1 cellular context compared by ENCODE assay signal in the genomic region with DNA sequence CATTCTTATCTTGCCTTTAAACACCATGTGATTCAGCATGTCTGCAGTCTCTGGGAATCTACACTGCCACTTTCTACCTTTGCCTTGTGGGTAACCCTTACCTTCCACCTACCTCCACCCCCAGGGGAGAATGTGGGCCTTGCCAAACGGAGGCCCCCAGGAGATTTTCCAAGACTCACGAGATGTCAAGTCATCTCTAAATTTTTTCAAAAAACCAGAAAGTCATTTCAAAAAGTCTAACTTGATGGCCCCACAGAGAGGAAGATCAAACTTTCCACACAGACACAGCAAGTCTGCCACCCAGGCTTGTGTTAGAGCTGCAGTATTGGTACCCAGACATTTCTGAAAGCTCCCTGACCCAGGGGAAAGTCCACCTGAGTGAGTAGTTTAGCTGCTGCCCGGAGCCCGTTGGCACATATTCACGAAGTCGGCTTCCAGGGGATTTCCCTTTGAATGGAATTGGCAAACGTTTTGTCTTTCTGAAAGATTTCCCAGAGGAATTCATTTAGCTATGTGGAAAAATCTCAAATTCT.
TF ChIP-seq lines count a peak whose summit lies in the region.

No MANE protein-coding gene starts in this region.

TF ChIP-seq in HepG2, 621 proteins besides CTCF, POLR2A, EP300 and RAD21 (continues in another document):
- TF ChIP-seq ZNF501 (CRISPR knock-in tag; IDR thresholded peaks at IDR 0.05) (peak; percentile 42; the same call in 1 of the 2 replicates), ZNF329 (CRISPR knock-in tag; IDR thresholded peaks at IDR 0.05; ENCODE audit: low read depth) (no peak), MIXL1 (CRISPR knock-in tag; IDR thresholded peaks at IDR 0.05) (no peak), LCORL (IDR thresholded peaks at IDR 0.05) (no peak), LCORL (CRISPR knock-in tag; IDR thresholded peaks at IDR 0.05) (0 out of 2 replicates have a peak, but pooled peaks have one; percentile 16), NFRKB (IDR thresholded peaks at IDR 0.05) (no peak), SRSF4 (IDR thresholded peaks at IDR 0.05; ENCODE audit: low read depth, low read length, poor library complexity, severe bottlenecking) (no peak), PHF5A (CRISPR knock-in tag; IDR thresholded peaks at IDR 0.05; ENCODE audit: low read depth, unreplicated experiment) (no peak), ZNF296 (CRISPR knock-in tag; conservative IDR thresholded peaks at IDR 0.05) (no peak), ZBTB3 (CRISPR knock-in tag; IDR thresholded peaks at IDR 0.05; ENCODE audit: borderline replicate concordance, low read depth) (no peak), REPIN1 (CRISPR knock-in tag; IDR thresholded peaks at IDR 0.05; ENCODE audit: borderline replicate concordance, low read depth) (no peak), TOPORS (CRISPR knock-in tag; IDR thresholded peaks at IDR 0.05) (no peak), NFKB2 (CRISPR knock-in tag; IDR thresholded peaks at IDR 0.05; ENCODE audit: borderline replicate concordance) (no peak), ZNF614 (CRISPR knock-in tag; IDR thresholded peaks at IDR 0.05; ENCODE audit: borderline replicate concordance) (no peak), FOXJ3 (CRISPR knock-in tag; IDR thresholded peaks at IDR 0.05; ENCODE audit: borderline replicate concordance) (no peak), TBL1XR1 (IDR thresholded peaks at IDR 0.05; ENCODE audit: borderline replicate concordance, low read length, partially characterized antibody) (no peak), ZNF30 (CRISPR knock-in tag; IDR thresholded peaks at IDR 0.05) (0 out of 2 replicates have a peak, but pooled peaks have one; percentile 72), ZMYM2 (CRISPR knock-in tag; IDR thresholded peaks at IDR 0.05) (no peak), ZBTB8A (CRISPR knock-in tag; IDR thresholded peaks at IDR 0.05; ENCODE audit: borderline replicate concordance, low read depth) (no peak), CHD4 (IDR thresholded peaks at IDR 0.05; ENCODE audit: borderline replicate concordance, low read length) (no peak), ZNF260 (CRISPR knock-in tag; IDR thresholded peaks at IDR 0.05; ENCODE audit: borderline replicate concordance, low read depth) (no peak), THYN1 (CRISPR knock-in tag; IDR thresholded peaks at IDR 0.05; ENCODE audit: borderline replicate concordance, low read depth) (no peak), ELF4 (CRISPR knock-in tag; IDR thresholded peaks at IDR 0.05; ENCODE audit: borderline replicate concordance) (no peak)
- TF ChIP-seq, protein P1, sequence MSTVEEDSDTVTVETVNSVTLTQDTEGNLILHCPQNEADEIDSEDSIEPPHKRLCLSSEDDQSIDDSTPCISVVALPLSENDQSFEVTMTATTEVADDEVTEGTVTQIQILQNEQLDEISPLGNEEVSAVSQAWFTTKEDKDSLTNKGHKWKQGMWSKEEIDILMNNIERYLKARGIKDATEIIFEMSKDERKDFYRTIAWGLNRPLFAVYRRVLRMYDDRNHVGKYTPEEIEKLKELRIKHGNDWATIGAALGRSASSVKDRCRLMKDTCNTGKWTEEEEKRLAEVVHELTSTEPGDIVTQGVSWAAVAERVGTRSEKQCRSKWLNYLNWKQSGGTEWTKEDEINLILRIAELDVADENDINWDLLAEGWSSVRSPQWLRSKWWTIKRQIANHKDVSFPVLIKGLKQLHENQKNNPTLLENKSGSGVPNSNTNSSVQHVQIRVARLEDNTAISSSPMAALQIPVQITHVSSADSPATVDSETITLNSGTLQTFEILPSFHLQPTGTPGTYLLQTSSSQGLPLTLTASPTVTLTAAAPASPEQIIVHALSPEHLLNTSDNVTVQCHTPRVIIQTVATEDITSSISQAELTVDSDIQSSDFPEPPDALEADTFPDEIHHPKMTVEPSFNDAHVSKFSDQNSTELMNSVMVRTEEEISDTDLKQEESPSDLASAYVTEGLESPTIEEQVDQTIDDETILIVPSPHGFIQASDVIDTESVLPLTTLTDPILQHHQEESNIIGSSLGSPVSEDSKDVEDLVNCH (CRISPR knock-in tag; IDR thresholded peaks at IDR 0.05): no peak
- TF ChIP-seq, protein P2, sequence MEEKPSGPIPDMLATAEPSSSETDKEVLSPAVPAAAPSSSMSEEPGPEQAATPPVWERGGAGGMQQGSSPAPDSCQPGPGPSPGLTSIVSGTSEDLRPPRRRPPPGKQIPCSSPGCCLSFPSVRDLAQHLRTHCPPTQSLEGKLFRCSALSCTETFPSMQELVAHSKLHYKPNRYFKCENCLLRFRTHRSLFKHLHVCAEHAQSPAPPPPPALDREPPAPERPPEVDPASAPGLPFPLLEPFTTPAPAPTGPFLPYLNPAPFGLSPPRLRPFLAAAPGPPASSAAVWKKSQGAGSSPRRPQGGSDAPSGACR (CRISPR knock-in tag; IDR thresholded peaks at IDR 0.05): peak; percentile 57; the same call in 1 of the 2 replicates
- TF ChIP-seq, protein P3, sequence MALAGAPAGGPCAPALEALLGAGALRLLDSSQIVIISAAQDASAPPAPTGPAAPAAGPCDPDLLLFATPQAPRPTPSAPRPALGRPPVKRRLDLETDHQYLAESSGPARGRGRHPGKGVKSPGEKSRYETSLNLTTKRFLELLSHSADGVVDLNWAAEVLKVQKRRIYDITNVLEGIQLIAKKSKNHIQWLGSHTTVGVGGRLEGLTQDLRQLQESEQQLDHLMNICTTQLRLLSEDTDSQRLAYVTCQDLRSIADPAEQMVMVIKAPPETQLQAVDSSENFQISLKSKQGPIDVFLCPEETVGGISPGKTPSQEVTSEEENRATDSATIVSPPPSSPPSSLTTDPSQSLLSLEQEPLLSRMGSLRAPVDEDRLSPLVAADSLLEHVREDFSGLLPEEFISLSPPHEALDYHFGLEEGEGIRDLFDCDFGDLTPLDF (CRISPR knock-in tag; IDR thresholded peaks at IDR 0.05): no peak
- TF ChIP-seq, protein P4, sequence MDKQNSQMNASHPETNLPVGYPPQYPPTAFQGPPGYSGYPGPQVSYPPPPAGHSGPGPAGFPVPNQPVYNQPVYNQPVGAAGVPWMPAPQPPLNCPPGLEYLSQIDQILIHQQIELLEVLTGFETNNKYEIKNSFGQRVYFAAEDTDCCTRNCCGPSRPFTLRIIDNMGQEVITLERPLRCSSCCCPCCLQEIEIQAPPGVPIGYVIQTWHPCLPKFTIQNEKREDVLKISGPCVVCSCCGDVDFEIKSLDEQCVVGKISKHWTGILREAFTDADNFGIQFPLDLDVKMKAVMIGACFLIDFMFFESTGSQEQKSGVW (CRISPR knock-in tag; IDR thresholded peaks at IDR 0.05; ENCODE audit: borderline replicate concordance): no peak
- TF ChIP-seq, protein P5, sequence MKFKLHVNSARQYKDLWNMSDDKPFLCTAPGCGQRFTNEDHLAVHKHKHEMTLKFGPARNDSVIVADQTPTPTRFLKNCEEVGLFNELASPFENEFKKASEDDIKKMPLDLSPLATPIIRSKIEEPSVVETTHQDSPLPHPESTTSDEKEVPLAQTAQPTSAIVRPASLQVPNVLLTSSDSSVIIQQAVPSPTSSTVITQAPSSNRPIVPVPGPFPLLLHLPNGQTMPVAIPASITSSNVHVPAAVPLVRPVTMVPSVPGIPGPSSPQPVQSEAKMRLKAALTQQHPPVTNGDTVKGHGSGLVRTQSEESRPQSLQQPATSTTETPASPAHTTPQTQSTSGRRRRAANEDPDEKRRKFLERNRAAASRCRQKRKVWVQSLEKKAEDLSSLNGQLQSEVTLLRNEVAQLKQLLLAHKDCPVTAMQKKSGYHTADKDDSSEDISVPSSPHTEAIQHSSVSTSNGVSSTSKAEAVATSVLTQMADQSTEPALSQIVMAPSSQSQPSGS (CRISPR knock-in tag; IDR thresholded peaks at IDR 0.05): no peak
- TF ChIP-seq, protein P6, sequence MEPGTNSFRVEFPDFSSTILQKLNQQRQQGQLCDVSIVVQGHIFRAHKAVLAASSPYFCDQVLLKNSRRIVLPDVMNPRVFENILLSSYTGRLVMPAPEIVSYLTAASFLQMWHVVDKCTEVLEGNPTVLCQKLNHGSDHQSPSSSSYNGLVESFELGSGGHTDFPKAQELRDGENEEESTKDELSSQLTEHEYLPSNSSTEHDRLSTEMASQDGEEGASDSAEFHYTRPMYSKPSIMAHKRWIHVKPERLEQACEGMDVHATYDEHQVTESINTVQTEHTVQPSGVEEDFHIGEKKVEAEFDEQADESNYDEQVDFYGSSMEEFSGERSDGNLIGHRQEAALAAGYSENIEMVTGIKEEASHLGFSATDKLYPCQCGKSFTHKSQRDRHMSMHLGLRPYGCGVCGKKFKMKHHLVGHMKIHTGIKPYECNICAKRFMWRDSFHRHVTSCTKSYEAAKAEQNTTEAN (CRISPR knock-in tag; conservative IDR thresholded peaks at IDR 0.05): no peak
- TF ChIP-seq, protein P7, sequence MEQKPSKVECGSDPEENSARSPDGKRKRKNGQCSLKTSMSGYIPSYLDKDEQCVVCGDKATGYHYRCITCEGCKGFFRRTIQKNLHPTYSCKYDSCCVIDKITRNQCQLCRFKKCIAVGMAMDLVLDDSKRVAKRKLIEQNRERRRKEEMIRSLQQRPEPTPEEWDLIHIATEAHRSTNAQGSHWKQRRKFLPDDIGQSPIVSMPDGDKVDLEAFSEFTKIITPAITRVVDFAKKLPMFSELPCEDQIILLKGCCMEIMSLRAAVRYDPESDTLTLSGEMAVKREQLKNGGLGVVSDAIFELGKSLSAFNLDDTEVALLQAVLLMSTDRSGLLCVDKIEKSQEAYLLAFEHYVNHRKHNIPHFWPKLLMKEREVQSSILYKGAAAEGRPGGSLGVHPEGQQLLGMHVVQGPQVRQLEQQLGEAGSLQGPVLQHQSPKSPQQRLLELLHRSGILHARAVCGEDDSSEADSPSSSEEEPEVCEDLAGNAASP (CRISPR knock-in tag; IDR thresholded peaks at IDR 0.05; ENCODE audit: borderline replicate concordance): no peak
- TF ChIP-seq, protein P8, sequence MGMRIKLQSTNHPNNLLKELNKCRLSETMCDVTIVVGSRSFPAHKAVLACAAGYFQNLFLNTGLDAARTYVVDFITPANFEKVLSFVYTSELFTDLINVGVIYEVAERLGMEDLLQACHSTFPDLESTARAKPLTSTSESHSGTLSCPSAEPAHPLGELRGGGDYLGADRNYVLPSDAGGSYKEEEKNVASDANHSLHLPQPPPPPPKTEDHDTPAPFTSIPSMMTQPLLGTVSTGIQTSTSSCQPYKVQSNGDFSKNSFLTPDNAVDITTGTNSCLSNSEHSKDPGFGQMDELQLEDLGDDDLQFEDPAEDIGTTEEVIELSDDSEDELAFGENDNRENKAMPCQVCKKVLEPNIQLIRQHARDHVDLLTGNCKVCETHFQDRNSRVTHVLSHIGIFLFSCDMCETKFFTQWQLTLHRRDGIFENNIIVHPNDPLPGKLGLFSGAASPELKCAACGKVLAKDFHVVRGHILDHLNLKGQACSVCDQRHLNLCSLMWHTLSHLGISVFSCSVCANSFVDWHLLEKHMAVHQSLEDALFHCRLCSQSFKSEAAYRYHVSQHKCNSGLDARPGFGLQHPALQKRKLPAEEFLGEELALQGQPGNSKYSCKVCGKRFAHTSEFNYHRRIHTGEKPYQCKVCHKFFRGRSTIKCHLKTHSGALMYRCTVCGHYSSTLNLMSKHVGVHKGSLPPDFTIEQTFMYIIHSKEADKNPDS (CRISPR knock-in tag; IDR thresholded peaks at IDR 0.05): 0 out of 2 replicates have a peak, but pooled peaks have one; percentile 14
- TF ChIP-seq, protein P9, sequence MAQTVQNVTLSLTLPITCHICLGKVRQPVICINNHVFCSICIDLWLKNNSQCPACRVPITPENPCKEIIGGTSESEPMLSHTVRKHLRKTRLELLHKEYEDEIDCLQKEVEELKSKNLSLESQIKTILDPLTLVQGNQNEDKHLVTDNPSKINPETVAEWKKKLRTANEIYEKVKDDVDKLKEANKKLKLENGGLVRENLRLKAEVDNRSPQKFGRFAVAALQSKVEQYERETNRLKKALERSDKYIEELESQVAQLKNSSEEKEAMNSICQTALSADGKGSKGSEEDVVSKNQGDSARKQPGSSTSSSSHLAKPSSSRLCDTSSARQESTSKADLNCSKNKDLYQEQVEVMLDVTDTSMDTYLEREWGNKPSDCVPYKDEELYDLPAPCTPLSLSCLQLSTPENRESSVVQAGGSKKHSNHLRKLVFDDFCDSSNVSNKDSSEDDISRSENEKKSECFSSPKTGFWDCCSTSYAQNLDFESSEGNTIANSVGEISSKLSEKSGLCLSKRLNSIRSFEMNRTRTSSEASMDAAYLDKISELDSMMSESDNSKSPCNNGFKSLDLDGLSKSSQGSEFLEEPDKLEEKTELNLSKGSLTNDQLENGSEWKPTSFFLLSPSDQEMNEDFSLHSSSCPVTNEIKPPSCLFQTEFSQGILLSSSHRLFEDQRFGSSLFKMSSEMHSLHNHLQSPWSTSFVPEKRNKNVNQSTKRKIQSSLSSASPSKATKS (CRISPR knock-in tag; IDR thresholded peaks at IDR 0.05): no peak
- TF ChIP-seq, protein P10, sequence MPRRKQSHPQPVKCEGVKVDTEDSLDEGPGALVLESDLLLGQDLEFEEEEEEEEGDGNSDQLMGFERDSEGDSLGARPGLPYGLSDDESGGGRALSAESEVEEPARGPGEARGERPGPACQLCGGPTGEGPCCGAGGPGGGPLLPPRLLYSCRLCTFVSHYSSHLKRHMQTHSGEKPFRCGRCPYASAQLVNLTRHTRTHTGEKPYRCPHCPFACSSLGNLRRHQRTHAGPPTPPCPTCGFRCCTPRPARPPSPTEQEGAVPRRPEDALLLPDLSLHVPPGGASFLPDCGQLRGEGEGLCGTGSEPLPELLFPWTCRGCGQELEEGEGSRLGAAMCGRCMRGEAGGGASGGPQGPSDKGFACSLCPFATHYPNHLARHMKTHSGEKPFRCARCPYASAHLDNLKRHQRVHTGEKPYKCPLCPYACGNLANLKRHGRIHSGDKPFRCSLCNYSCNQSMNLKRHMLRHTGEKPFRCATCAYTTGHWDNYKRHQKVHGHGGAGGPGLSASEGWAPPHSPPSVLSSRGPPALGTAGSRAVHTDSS (CRISPR knock-in tag; conservative IDR thresholded peaks at IDR 0.05): no peak
- TF ChIP-seq, protein P11, sequence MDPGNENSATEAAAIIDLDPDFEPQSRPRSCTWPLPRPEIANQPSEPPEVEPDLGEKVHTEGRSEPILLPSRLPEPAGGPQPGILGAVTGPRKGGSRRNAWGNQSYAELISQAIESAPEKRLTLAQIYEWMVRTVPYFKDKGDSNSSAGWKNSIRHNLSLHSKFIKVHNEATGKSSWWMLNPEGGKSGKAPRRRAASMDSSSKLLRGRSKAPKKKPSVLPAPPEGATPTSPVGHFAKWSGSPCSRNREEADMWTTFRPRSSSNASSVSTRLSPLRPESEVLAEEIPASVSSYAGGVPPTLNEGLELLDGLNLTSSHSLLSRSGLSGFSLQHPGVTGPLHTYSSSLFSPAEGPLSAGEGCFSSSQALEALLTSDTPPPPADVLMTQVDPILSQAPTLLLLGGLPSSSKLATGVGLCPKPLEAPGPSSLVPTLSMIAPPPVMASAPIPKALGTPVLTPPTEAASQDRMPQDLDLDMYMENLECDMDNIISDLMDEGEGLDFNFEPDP (CRISPR knock-in tag; conservative IDR thresholded peaks at IDR 0.05): no peak
